8 cellular contexts compared by ENCODE assay signal in genomic region chr4:176065365-176066249, GRCh38. TPM values are rescaled to one million over a fixed set of nuclear protein-coding genes. Genes with fewer than 3 reads are reported as not detected.
DNase-seq lines count a peak whose midpoint lies in the region; ATAC-seq and TF ChIP-seq lines count a peak whose summit lies in the region.

Gene WDR17, plus strand, starts transcription at chr4:176065841. Its CDS starts 45,740 bp downstream, at chr4:176111581.

- TF ChIP-seq CTCF in ascending aorta (IDR thresholded peaks at IDR 0.05), result no peak
- no peak for TF ChIP-seq CTCF in hepatocyte (IDR thresholded peaks at IDR 0.05; ENCODE audit: poor library complexity)
- TF ChIP-seq CTCF in uterus (IDR thresholded peaks at IDR 0.05), result no peak

- H3K9me2 ChIP-seq in hepatocyte (replicated peaks; ENCODE audit: insufficient read depth), result no peaks in the 10 kb centered on the region

- H3K27ac ChIP-seq in ascending aorta (no peak within 1 kb of the TSS), hepatocyte (no peak within 1 kb of the TSS), uterus (no peak within 1 kb of the TSS)

- H3K4me2 ChIP-seq in hepatocyte, result peak within 1 kb of the TSS; percentile 86

- H3K4me1 ChIP-seq in ascending aorta (no peaks in the 10 kb centered on the region), hepatocyte (ENCODE audit: insufficient read depth) (no peaks in the 10 kb centered on the region), uterus (no peaks in the 10 kb centered on the region)

- intact Hi-C loops in ascending aorta (cut with DNase I), result loop anchor here (5.0 to 10.0 kb wide), 3 partner anchors 132 to 1781 kb away; partner anchors contain the start of genes CEP44, FBXO8 and SPATA4
- intact Hi-C loops in uterus (cut with DNase I; ENCODE audit: low total_unique reads), result no loop called here

- 6% methylated on average over 24 of the region's 56 CpGs for WGBS in hepatocyte (ENCODE audit: low lambda C conversion rate, missing lambda C conversion rate)

- DNase-seq in NCI-H1930 (lab: John Stamatoyannopoulos, UW) (peak; percentile 89 to 90), T-helper 22 cell (ENCODE audit: low read depth) (peak; percentile 4), ascending aorta (ENCODE audit: low spot score in 2 of 2) (peak; percentile 69 to 94), hepatocyte (ENCODE audit: low spot score) (peak; percentile 94), renal cortical epithelial cell (ENCODE audit: low read depth) (peak; percentile 76), uterus (peak; percentile 85 to 87)

- H3K79me2 ChIP-seq in hepatocyte, result no peaks in the 10 kb centered on the region

- no peaks in the 10 kb centered on the region for H3K27me3 ChIP-seq in ascending aorta
- H3K27me3 ChIP-seq in hepatocyte, result no peaks in the 10 kb centered on the region
- H3K27me3 ChIP-seq in uterus, result no peaks in the 10 kb centered on the region

- no peaks in the 10 kb centered on the region for H4K20me1 ChIP-seq in hepatocyte (ENCODE audit: insufficient read depth, poor library complexity, severe bottlenecking)

- H3K9me3 ChIP-seq in ascending aorta (no peaks in the 10 kb centered on the region), hepatocyte (ENCODE audit: low read depth) (no peaks in the 10 kb centered on the region), uterus (no peaks in the 10 kb centered on the region)

- H2AFZ ChIP-seq in hepatocyte, result peak within 1 kb of the TSS; percentile 66

- no peaks in the 10 kb centered on the region for H3K36me3 ChIP-seq in ascending aorta
- no peaks in the 10 kb centered on the region for H3K36me3 ChIP-seq in hepatocyte (replicated peaks; ENCODE audit: insufficient read depth, low read depth)
- no peaks in the 10 kb centered on the region for H3K36me3 ChIP-seq in uterus

- no peak for TF ChIP-seq POLR2A in uterus (IDR thresholded peaks at IDR 0.05)

- peak within 1 kb of the TSS; percentile 63 to 70 for H3K4me3 ChIP-seq in ascending aorta
- H3K4me3 ChIP-seq in hepatocyte, result peak within 1 kb of the TSS; percentile 33
- H3K4me3 ChIP-seq in uterus, result peak within 1 kb of the TSS; percentile 34 to 58

- ATAC-seq in GM18498 (IDR thresholded peaks at IDR 0.05; ENCODE audit: unreplicated experiment) (peak; percentile 100), HG02884 (IDR thresholded peaks at IDR 0.05; ENCODE audit: unreplicated experiment) (peak; percentile 100)

RNA-seq across cellular contexts. Expression of gene WDR17, which starts in this region (rescaled TPM):
- 3.4 TPM for total RNA-seq in ascending aorta
- 1.1 and 3.1 TPM in 2 replicates for total RNA-seq in hepatocyte
- 0.63 and 1.1 TPM in 2 replicates for polyA plus RNA-seq in hepatocyte
- 0.87 and 5.5 TPM in 2 replicates for total RNA-seq in renal cortical epithelial cell
- 1 to 10 TPM in 3 of 4 donors, under 1 TPM in 1; 0.51 to 7.2 (median 4.5) TPM for total RNA-seq in uterus

Comparison
In these comparisons a context has a peak if more than half of its experiments do, and no peak if none do; other contexts are left out.
1. DNase-seq: peak in every context shown above with its lines; median percentile 94 in hepatocyte; 90 in NCI-H1930; 86 in uterus; 82 in ascending aorta; 76 in renal cortical epithelial cell; 4 in T-helper 22 cell.